16 cellular contexts compared by ENCODE assay signal in the genomic region with DNA sequence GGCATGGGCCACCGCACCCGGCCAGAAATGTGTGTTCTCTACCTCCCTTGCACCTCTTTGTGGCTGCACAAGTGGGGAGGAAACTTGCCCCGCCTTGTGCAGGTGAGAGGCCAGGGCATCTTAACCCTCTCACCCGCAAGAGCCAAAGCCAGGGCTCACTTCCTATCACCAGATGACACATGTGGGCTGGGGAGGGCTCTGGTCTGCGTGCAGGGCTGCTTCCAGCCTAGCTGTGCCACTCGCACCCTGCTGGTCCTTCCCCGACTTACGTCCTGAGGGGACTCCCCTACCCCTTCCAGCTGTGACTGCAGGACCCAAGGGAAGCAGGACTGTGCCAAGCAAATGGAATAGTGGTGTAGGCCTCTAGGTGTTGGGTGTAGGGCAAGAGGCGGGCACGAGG. TPM values are rescaled to one million over a fixed set of nuclear protein-coding genes. Genes with fewer than 3 reads are reported as not detected.
A peak's percentile ranks its signal among the peaks of the same experiment; 100 is the strongest.
DNase-seq lines count a peak whose midpoint lies in the region; ATAC-seq and TF ChIP-seq lines count a peak whose summit lies in the region.
"Had no signal": no experiment of that assay in that cellular context is flagged by ENCODE, and none has a peak within 500 bp of the region (broad histone marks: within the 10 kb centered on the region; RNA-seq: fewer than 3 reads in every experiment).

No MANE protein-coding gene starts in this region.

- intact Hi-C loops in CD8-positive, alpha-beta T cell (cut with DNase I, micrococcal nuclease) = no loop called here
- intact Hi-C loops in aorta (cut with DNase I) = no loop called here

- H3K27me3 Mint-ChIP-seq in CD8-positive, alpha-beta T cell (ENCODE audit: low read depth) = no peaks in the 10 kb centered on the region
- H3K27me3 Mint-ChIP-seq: activated CD4-positive, alpha-beta T cell treated with anti-CD3 and anti-CD28 coated beads for 36 hours; activated naive CD8-positive, alpha-beta T cell treated with anti-CD3 and anti-CD28 coated beads, Interleukin-2, amount 50 U/mL, for 24 hours; naive B cell had no signal

- CTCF ChIA-PET in CD8-positive, alpha-beta T cell (lab: Charles Lee) = interaction anchor here (2.1 kb wide), 1 partner anchor 18 kb away, joined by 7 read pairs; no protein-coding TSS in a partner anchor
- CTCF ChIA-PET in RWPE1 (lab: Yijun Ruan, JAX) = no interaction called here

- no peak overlapping the region for H3K27ac Mint-ChIP-seq in CD8-positive, alpha-beta T cell
- H3K27ac Mint-ChIP-seq: activated CD4-positive, alpha-beta T cell treated with anti-CD3 and anti-CD28 coated beads for 36 hours; naive B cell had no signal

- H3K27ac ChIP-seq in CD8-positive, alpha-beta T cell (ENCODE audit: low read depth, low read length) = no peak overlapping the region
- peak overlapping the region; percentile 82 for H3K27ac ChIP-seq in RWPE1
- no peak overlapping the region for H3K27ac ChIP-seq in aorta (ENCODE audit: low read depth in 1 of 2, low read length in 2 of 2)
- H3K27ac ChIP-seq: KMS-11, SJSA1 had no signal

- 80 to 83% methylated on average over 10 of the region's 10 CpGs for WGBS in aorta, 2 donors

- H3K4me1 ChIP-seq in CD8-positive, alpha-beta T cell (ENCODE audit: insufficient read depth, low read length) = no peaks in the 10 kb centered on the region
- no peaks in the 10 kb centered on the region for H3K4me1 ChIP-seq in aorta (ENCODE audit: control insufficient read depth in 1 of 2, insufficient read depth in 2 of 2, low read length in 2 of 2)
- H3K4me1 ChIP-seq: SJSA1 had no signal

- no peaks in the 10 kb centered on the region for H3K27me3 ChIP-seq in CD8-positive, alpha-beta T cell (ENCODE audit: insufficient read depth, low read length)
- H3K27me3 ChIP-seq in aorta (ENCODE audit: control insufficient read depth in 1 of 2, insufficient read depth in 2 of 2, low read length in 1 of 2) = no peaks in the 10 kb centered on the region
- H3K27me3 ChIP-seq: SJSA1 had no signal

- H3K9me3 Mint-ChIP-seq in CD8-positive, alpha-beta T cell = no peaks in the 10 kb centered on the region
- H3K9me3 Mint-ChIP-seq: activated naive CD8-positive, alpha-beta T cell treated with anti-CD3 and anti-CD28 coated beads, Interleukin-2, amount 50 U/mL, for 24 hours; naive B cell had no signal

- H3K4me3 Mint-ChIP-seq in CD8-positive, alpha-beta T cell = no peak overlapping the region
- H3K4me3 Mint-ChIP-seq: activated CD4-positive, alpha-beta T cell treated with anti-CD3 and anti-CD28 coated beads for 36 hours; activated naive CD8-positive, alpha-beta T cell treated with anti-CD3 and anti-CD28 coated beads, Interleukin-2, amount 50 U/mL, for 24 hours had no signal

- peaks cover 13% of the 10 kb centered on the region for H3K36me3 ChIP-seq in CD8-positive, alpha-beta T cell (ENCODE audit: insufficient read depth, low read length)
- H3K36me3 ChIP-seq in aorta (ENCODE audit: control insufficient read depth in 1 of 2, insufficient read depth in 2 of 2, low read length in 1 of 2) = peaks cover 0 to 3% of the 10 kb centered on the region in 2 donors

- H3K9me3 ChIP-seq in CD8-positive, alpha-beta T cell (ENCODE audit: low read length) = no peaks in the 10 kb centered on the region
- H3K9me3 ChIP-seq in aorta (ENCODE audit: control insufficient read depth, low read length) = no peaks in the 10 kb centered on the region
- H3K9me3 ChIP-seq: SJSA1 had no signal

- POLR2A ChIA-PET in CD8-positive, alpha-beta T cell (lab: Charles Lee) = no interaction called here
- POLR2A ChIA-PET in RWPE1 (lab: Yijun Ruan, JAX; ENCODE audit: low non-redundant PET) = no interaction called here

- H3K4me3 ChIP-seq in CD8-positive, alpha-beta T cell (ENCODE audit: low read depth, low read length) = no peak overlapping the region
- H3K4me3 ChIP-seq in aorta (ENCODE audit: low read length in 2 of 2) = no peak overlapping the region
- H3K4me3 ChIP-seq: SJSA1 had no signal

- ATAC-seq in CD8-positive, alpha-beta T cell = peak; percentile 23
- no peak for ATAC-seq in aorta (ENCODE audit: low FRiP score)
- ATAC-seq: left ventricle myocardium superior had no signal

- no peak for DNase-seq in CD8-positive, alpha-beta T cell
- DNase-seq in RWPE1 (ENCODE audit: low spot score) (no peak), aorta (no peak)
- DNase-seq in effector CD4-positive, alpha-beta T cell = no peak
- DNase-seq: activated CD4-positive, alpha-beta T cell treated with anti-CD3 and anti-CD28 coated beads for 36 hours; activated naive CD8-positive, alpha-beta T cell treated with anti-CD3 and anti-CD28 coated beads, Interleukin-2, amount 50 U/mL, for 24 hours; caudate nucleus; COR-L47; GDM1; left ventricle myocardium superior; naive B cell; NCI-H1417 treated with DMSO at 0.1 percent for 48 hours; NCI-H226; T-helper 9 cell had no signal

- no peak for TF ChIP-seq CTCF in CD8-positive, alpha-beta T cell (IDR thresholded peaks at IDR 0.05)
- TF ChIP-seq CTCF in RWPE1 (conservative IDR thresholded peaks at IDR 0.05; ENCODE audit: low read depth) = no peak

- H3K36me3 Mint-ChIP-seq in CD8-positive, alpha-beta T cell = peaks cover 24% of the 10 kb centered on the region
- H3K36me3 Mint-ChIP-seq: naive B cell had no signal

- H3K4me1 Mint-ChIP-seq in CD8-positive, alpha-beta T cell (ENCODE audit: low read depth) = peaks cover 12% of the 10 kb centered on the region

RNA-seq across cellular contexts. Expression of a gene that starts 6.9 kb away (rescaled TPM):
- total RNA-seq in CD8-positive, alpha-beta T cell = 10 to 100 TPM in 1 of 2 experiments, 1 to 10 TPM in 1; 9.6 to 11.0 TPM
- total RNA-seq in aorta = 10 to 100 TPM; 11.1 to 13.1 TPM
- polyA plus RNA-seq in aorta = 1 to 10 TPM; 2.4 to 7.5 TPM

RNA-seq across cellular contexts. Expression of a gene that starts 8.8 kb away (rescaled TPM):
- total RNA-seq in CD8-positive, alpha-beta T cell = 100 to 1,000 TPM; 220 to 225 TPM
- total RNA-seq in aorta = 100 to 1,000 TPM; 250 to 299 TPM
- polyA plus RNA-seq in aorta = 100 to 1,000 TPM in 1 of 2 donors, 10 to 100 TPM in 1; 87.5 to 355 TPM

RNA-seq across cellular contexts. Expression of a gene that starts 41.9 kb away (rescaled TPM):
- total RNA-seq in CD8-positive, alpha-beta T cell = 10 to 100 TPM; 12.5 TPM
- total RNA-seq in aorta = 10 to 100 TPM; 14.1 to 18.9 TPM
- 10 to 100 TPM in 1 of 2 donors, 1 to 10 TPM in 1; 4.0 to 12.7 TPM for polyA plus RNA-seq in aorta

RNA-seq across cellular contexts. Expression of a gene that starts 47.4 kb away (rescaled TPM):
- 10 to 100 TPM; 28.8 to 30.9 TPM for total RNA-seq in CD8-positive, alpha-beta T cell
- 10 to 100 TPM; 27.8 to 37.8 TPM for total RNA-seq in aorta
- 10 to 100 TPM in 1 of 2 donors, 1 to 10 TPM in 1; 2.9 to 20.8 TPM for polyA plus RNA-seq in aorta

RNA-seq across cellular contexts. Expression of a gene that starts 47.7 kb away (rescaled TPM):
- total RNA-seq in CD8-positive, alpha-beta T cell = 10 to 100 TPM; 51.9 to 53.1 TPM
- 10 to 100 TPM; 10.8 to 15.4 TPM for total RNA-seq in aorta
- polyA plus RNA-seq in aorta = 1 to 10 TPM; 3.9 to 4.5 TPM
